ENCODE assay signal across 19 cellular contexts in the genomic region with DNA sequence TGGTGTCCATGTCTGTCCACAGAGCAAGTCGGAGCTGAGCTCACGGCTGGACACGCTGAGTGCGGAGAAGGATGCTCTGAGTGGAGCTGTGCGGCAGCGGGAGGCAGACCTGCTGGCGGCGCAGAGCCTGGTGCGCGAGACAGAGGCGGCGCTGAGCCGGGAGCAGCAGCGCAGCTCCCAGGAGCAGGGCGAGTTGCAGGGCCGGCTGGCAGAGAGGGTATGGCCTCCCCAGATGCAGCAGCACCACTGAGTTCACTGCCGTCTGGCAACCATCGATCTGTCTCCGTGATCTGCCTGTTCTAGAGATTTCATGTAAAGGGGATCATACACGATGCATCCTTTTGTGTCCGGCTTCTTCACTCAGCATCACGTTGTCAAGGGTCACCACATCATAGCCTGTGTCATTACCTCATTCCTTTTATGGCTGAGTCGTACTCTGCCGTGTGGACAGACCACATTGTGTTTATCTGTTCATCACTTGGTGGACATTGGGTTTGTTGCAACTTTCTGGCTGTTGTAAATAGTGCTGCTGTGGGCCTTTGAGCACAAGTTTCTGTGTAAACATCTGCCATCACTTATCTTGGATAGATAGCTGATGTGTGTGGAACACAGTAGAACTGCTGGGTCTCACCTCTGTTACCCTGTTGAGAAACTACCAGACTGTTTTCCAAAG. TPM values are rescaled to one million over a fixed set of nuclear protein-coding genes. Genes with fewer than 3 reads are reported as not detected.
DNase-seq lines count a peak whose midpoint lies in the region; ATAC-seq lines count a peak whose summit lies in the region.
"Had no signal": no experiment of that assay in that cellular context is flagged by ENCODE, and none has a peak within 500 bp of the region (broad histone marks: within the 10 kb centered on the region; RNA-seq: fewer than 3 reads in every experiment).

No MANE protein-coding gene starts in this region.

- H4K8ac ChIP-seq in mesenchymal stem cell (ENCODE audit: low read length): no peak overlapping the region

- no peak overlapping the region for H3K4ac ChIP-seq in mesenchymal stem cell (ENCODE audit: low read depth in 1 of 2, low read length in 2 of 2)

- peak overlapping the region; percentile 9 for H4K91ac ChIP-seq in mesenchymal stem cell (ENCODE audit: low read length)

- H2BK120ac ChIP-seq in mesenchymal stem cell (ENCODE audit: low read depth, low read length): no peak overlapping the region

- peak; percentile 82 for DNase-seq in DMS53 (lab: John Stamatoyannopoulos, UW)
- peak; percentile 96 for DNase-seq in mesenchymal stem cell
- DNase-seq in activated effector memory CD4-positive, alpha-beta T cell treated with anti-CD3 and anti-CD28 coated beads, Interleukin-2, amount 50 U/mL, for 16 hours: no peak
- no peak for DNase-seq in cerebellum (ENCODE audit: low spot score)
- no peak for DNase-seq in stimulated activated effector memory CD8-positive, alpha-beta T cell treated with anti-CD3 and anti-CD28 coated beads, Interleukin-12 subunit alpha, Interleukin-12 subunit beta, amount 100 ng/mL, for 72 hours (ENCODE audit: low spot score in 2 of 2)
- DNase-seq: aorta; foreskin melanocyte; GF-D8; hypothalamus; mesendoderm; naive thymus-derived CD4-positive, alpha-beta T cell; NCI-H69; thyroid gland had no signal

- no peak overlapping the region for H3K4me3 ChIP-seq in mesenchymal stem cell (ENCODE audit: insufficient read depth in 1 of 2, low read depth in 1 of 2, low read length in 2 of 2)
- H3K4me3 ChIP-seq: thyroid gland had no signal

- no peak for ATAC-seq in GM19395 (IDR thresholded peaks at IDR 0.05; ENCODE audit: unreplicated experiment)
- no peak for ATAC-seq in stimulated activated effector memory CD8-positive, alpha-beta T cell treated with anti-CD3 and anti-CD28 coated beads, Interleukin-12 subunit alpha, Interleukin-12 subunit beta, amount 100 ng/mL, for 72 hours
- ATAC-seq: naive thymus-derived CD4-positive, alpha-beta T cell; right cardiac atrium had no signal

- H3K27ac ChIP-seq in cingulate gyrus (ENCODE audit: low read depth, low read length) (peak overlapping the region; percentile 70), mesenchymal stem cell (ENCODE audit: low read length, poor library complexity, severe bottlenecking) (no peak overlapping the region)
- H3K27ac ChIP-seq: thyroid gland, VCaP had no signal

- H3K9me3 ChIP-seq in mesenchymal stem cell (ENCODE audit: control insufficient read depth, low read length): no peaks in the 10 kb centered on the region
- H3K9me3 ChIP-seq: thyroid gland had no signal

- no peak overlapping the region for H2BK15ac ChIP-seq in mesenchymal stem cell (ENCODE audit: low read depth, poor library complexity, severe bottlenecking)

- H3K9ac ChIP-seq in mesenchymal stem cell (ENCODE audit: low read length): no peak overlapping the region

- peaks cover 0 to 2% (median under 1%) of the 10 kb centered on the region in 3 donors for H3K4me1 Mint-ChIP-seq in IgD-negative memory B cell
- no peaks in the 10 kb centered on the region for H3K4me1 Mint-ChIP-seq in stimulated activated effector memory CD8-positive, alpha-beta T cell treated with anti-CD3 and anti-CD28 coated beads, Interleukin-12 subunit alpha, Interleukin-12 subunit beta, amount 100 ng/mL, for 72 hours

- peak overlapping the region in 1 of 2 experiments; percentile 37 for H2BK12ac ChIP-seq in mesenchymal stem cell (ENCODE audit: low read length in 2 of 2)

- no peaks in the 10 kb centered on the region for H3K36me3 Mint-ChIP-seq in IgD-negative memory B cell
- peaks cover 27% of the 10 kb centered on the region for H3K36me3 Mint-ChIP-seq in stimulated activated effector memory CD8-positive, alpha-beta T cell treated with anti-CD3 and anti-CD28 coated beads, Interleukin-12 subunit alpha, Interleukin-12 subunit beta, amount 100 ng/mL, for 72 hours

- peak overlapping the region in 2 of 3 donors; percentile 28 to 72 for H3K27ac Mint-ChIP-seq in IgD-negative memory B cell
- H3K27ac Mint-ChIP-seq in stimulated activated effector memory CD8-positive, alpha-beta T cell treated with anti-CD3 and anti-CD28 coated beads, Interleukin-12 subunit alpha, Interleukin-12 subunit beta, amount 100 ng/mL, for 72 hours: no peak overlapping the region
- H3K27ac Mint-ChIP-seq: T-helper 1 cell treated with Interleukin-12 subunit alpha and Interleukin-12 subunit beta and Interleukin-4 antibody, amounts not matched to agents 30 μg/mL and 1 μg/mL, for 36 hours had no signal

- H3K36me3 ChIP-seq in mesenchymal stem cell (ENCODE audit: control insufficient read depth in 1 of 2, insufficient read depth in 2 of 2, low read depth in 1 of 2, low read length in 2 of 2): peaks cover 7 to 88% of the 10 kb centered on the region in 2 experiments

- no peaks in the 10 kb centered on the region for H3K27me3 Mint-ChIP-seq in IgD-negative memory B cell
- H3K27me3 Mint-ChIP-seq: naive thymus-derived CD4-positive, alpha-beta T cell had no signal

- no peaks in the 10 kb centered on the region for H3K27me3 ChIP-seq in mesenchymal stem cell (ENCODE audit: control insufficient read depth in 1 of 2, insufficient read depth in 1 of 2, low read length in 2 of 2)
- H3K27me3 ChIP-seq: thyroid gland had no signal

- peaks cover 27% of the 10 kb centered on the region for H3K4me1 ChIP-seq in mesenchymal stem cell (ENCODE audit: control insufficient read depth, insufficient read depth, low read depth, low read length)

- H2AK5ac ChIP-seq in mesenchymal stem cell (ENCODE audit: low read length, severe bottlenecking): no peak overlapping the region

- H3K9me3 Mint-ChIP-seq in IgD-negative memory B cell: no peaks in the 10 kb centered on the region
- H3K9me3 Mint-ChIP-seq in stimulated activated effector memory CD8-positive, alpha-beta T cell treated with anti-CD3 and anti-CD28 coated beads, Interleukin-12 subunit alpha, Interleukin-12 subunit beta, amount 100 ng/mL, for 72 hours: no peaks in the 10 kb centered on the region
- H3K9me3 Mint-ChIP-seq: naive thymus-derived CD4-positive, alpha-beta T cell; T-helper 1 cell treated with Interleukin-12 subunit alpha and Interleukin-12 subunit beta and Interleukin-4 antibody, amounts not matched to agents 30 μg/mL and 1 μg/mL, for 36 hours had no signal

- H2AFZ ChIP-seq in mesenchymal stem cell (ENCODE audit: low read depth, low read length): no peak overlapping the region

- 76% methylated on average over 24 of the region's 24 CpGs for WGBS in mesenchymal stem cell

- H3K79me1 ChIP-seq in mesenchymal stem cell (replicated peaks; ENCODE audit: low read length, poor library complexity, severe bottlenecking): peaks cover 15% of the 10 kb centered on the region

- H3K23ac ChIP-seq in mesenchymal stem cell (ENCODE audit: low read length in 2 of 2): no peak overlapping the region

- H3K14ac ChIP-seq in mesenchymal stem cell (ENCODE audit: low read length in 2 of 2): no peak overlapping the region

- H3K18ac ChIP-seq in mesenchymal stem cell (ENCODE audit: low read depth in 1 of 2, low read length in 2 of 2): peak overlapping the region in 1 of 2 experiments; percentile 71

- no peak overlapping the region for H2BK5ac ChIP-seq in mesenchymal stem cell (ENCODE audit: low read depth, low read length, poor library complexity, severe bottlenecking)

- H3K4me2 ChIP-seq in mesenchymal stem cell (ENCODE audit: low read length, poor library complexity, severe bottlenecking): no peak overlapping the region

- H3K4me3 Mint-ChIP-seq in IgD-negative memory B cell: no peak overlapping the region
- no peak overlapping the region for H3K4me3 Mint-ChIP-seq in stimulated activated effector memory CD8-positive, alpha-beta T cell treated with anti-CD3 and anti-CD28 coated beads, Interleukin-12 subunit alpha, Interleukin-12 subunit beta, amount 100 ng/mL, for 72 hours
- H3K4me3 Mint-ChIP-seq: T-helper 1 cell treated with Interleukin-12 subunit alpha and Interleukin-12 subunit beta and Interleukin-4 antibody, amounts not matched to agents 30 μg/mL and 1 μg/mL, for 36 hours had no signal

RNA-seq across cellular contexts. Expression of a gene that starts 21.9 kb away (rescaled TPM):
- 58.3 TPM for polyA plus RNA-seq in IgD-negative memory B cell
- polyA plus RNA-seq in mesenchymal stem cell (2013, experiment 1 of 2): 4.6 TPM
- polyA plus RNA-seq in mesenchymal stem cell (2013, experiment 2 of 2): 5.0 TPM
- total RNA-seq in cerebellum: 60.3 TPM

RNA-seq across cellular contexts. Expression of a gene that starts 38.8 kb away (rescaled TPM):
- polyA plus RNA-seq in IgD-negative memory B cell: 48.1 TPM
- polyA plus RNA-seq in mesenchymal stem cell (2013, experiment 1 of 2): 23.0 TPM
- 23.9 TPM for polyA plus RNA-seq in mesenchymal stem cell (2013, experiment 2 of 2)
- 17.6 TPM for total RNA-seq in cerebellum

Comparison
In these comparisons a context has a peak if more than half of its experiments do, and no peak if none do; other contexts are left out.
1. DNase-seq: peak in DMS53 (single experiment) and mesenchymal stem cell (single experiment); none in activated effector memory CD4-positive, alpha-beta T cell treated with anti-CD3 and anti-CD28 coated beads, Interleukin-2, amount 50 U/mL, for 16 hours (single experiment), cerebellum (single experiment) and stimulated activated effector memory CD8-positive, alpha-beta T cell treated with anti-CD3 and anti-CD28 coated beads, Interleukin-12 subunit alpha, Interleukin-12 subunit beta, amount 100 ng/mL, for 72 hours (0 of 2).